In genomic region chr2:95468011-95468410, GRCh38 we compare ENCODE assay signal across 3 cellular contexts. TPM values are rescaled to one million over a fixed set of nuclear protein-coding genes. Genes with fewer than 3 reads are reported as not detected.
"Had no signal": no experiment of that assay in that cellular context is flagged by ENCODE, and none has a peak within 500 bp of the region (broad histone marks: within the 10 kb centered on the region; RNA-seq: fewer than 3 reads in every experiment).

No MANE protein-coding gene starts in this region.

RNA-seq across cellular contexts. Expression of gene TRIM43B, which starts 16.5 kb away (rescaled TPM):
- total RNA-seq: LHCN-M2, M059J, MCF 10A had no signal
